In the genomic region with DNA sequence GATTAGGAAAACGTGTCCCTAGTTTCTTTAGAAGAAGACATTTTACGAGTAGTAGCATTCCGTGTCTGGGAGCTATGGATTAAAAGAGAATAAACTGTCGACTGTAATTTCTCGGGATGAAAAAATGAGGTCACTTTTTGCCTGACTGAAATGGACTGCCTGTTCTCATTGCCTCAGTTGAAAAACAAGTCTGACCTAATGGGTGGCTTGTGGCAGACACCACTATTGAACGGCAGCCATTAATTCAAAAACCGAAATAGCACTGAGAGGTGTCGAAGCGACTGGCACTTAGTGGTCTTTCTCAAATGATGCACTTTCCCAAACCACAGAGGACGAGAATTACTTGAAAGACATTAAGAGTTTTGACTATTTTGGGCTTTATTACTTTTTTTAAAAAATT, we compare ENCODE assay signal across 25 cellular contexts.
"Had no signal": no experiment of that assay in that cellular context is flagged by ENCODE, and none has a peak within 500 bp of the region (broad histone marks: within the 10 kb centered on the region; RNA-seq: fewer than 3 reads in every experiment).

No MANE protein-coding gene starts in this region.

- H3K27ac Mint-ChIP-seq: activated naive CD4-positive, alpha-beta T cell treated with anti-CD3 and anti-CD28 coated beads, Interleukin-2, amount 10 ng/mL, durations not matched to agents 7 days and 5 days; nephron had no signal

- H3K27me3 Mint-ChIP-seq: activated naive CD4-positive, alpha-beta T cell treated with anti-CD3 and anti-CD28 coated beads, Interleukin-2, amount 10 ng/mL, durations not matched to agents 7 days and 5 days had no signal

- H3K9me3 Mint-ChIP-seq: activated naive CD4-positive, alpha-beta T cell treated with anti-CD3 and anti-CD28 coated beads, Interleukin-2, amount 10 ng/mL, durations not matched to agents 7 days and 5 days; nephron had no signal

- H3K36me3 ChIP-seq: breast epithelium, colonic mucosa, vagina had no signal

- H3K27ac ChIP-seq: breast epithelium, colonic mucosa, heart left ventricle, left lung, lower lobe of right lung, psoas muscle, sigmoid colon, SK-N-MC, upper lobe of left lung, vagina, VCaP had no signal

- H3K4me3 Mint-ChIP-seq: activated naive CD4-positive, alpha-beta T cell treated with anti-CD3 and anti-CD28 coated beads, Interleukin-2, amount 10 ng/mL, durations not matched to agents 7 days and 5 days; nephron had no signal

- H3K4me1 Mint-ChIP-seq: nephron had no signal

- H3K27me3 ChIP-seq: breast epithelium, colonic mucosa, heart left ventricle, left lung, sigmoid colon, upper lobe of left lung, vagina had no signal

- H3K9me3 ChIP-seq: breast epithelium, colonic mucosa, heart left ventricle, left lung, lower lobe of right lung, psoas muscle, sigmoid colon, upper lobe of left lung, vagina had no signal

- ATAC-seq: esophagus mucosa, heart left ventricle, left lung, lower lobe of right lung, psoas muscle had no signal

- H3K4me1 ChIP-seq: breast epithelium, colonic mucosa, lower lobe of right lung, psoas muscle, sigmoid colon had no signal

- DNase-seq: activated CD4-positive, alpha-beta T cell treated with anti-CD3 and anti-CD28 coated beads for 4 hours; activated CD4-positive, alpha-beta T cell treated with anti-CD3 and anti-CD28 coated beads, Interleukin-2, amount 50 U/mL, for 4 hours; activated CD8-positive, alpha-beta memory T cell treated with anti-CD3 and anti-CD28 coated beads for 24 hours; activated gamma-delta T cell; activated naive CD4-positive, alpha-beta T cell treated with anti-CD3 and anti-CD28 coated beads, Interleukin-2, amount 10 ng/mL, durations not matched to agents 7 days and 5 days; amniotic stem cell; colonic mucosa; effector memory CD4-positive, alpha-beta T cell; heart left ventricle; kidney glomerular epithelial cell; left lung; lower lobe of right lung; mesenchymal stem cell; psoas muscle; sigmoid colon; small intestine; stimulated activated CD4-positive, alpha-beta T cell treated with anti-CD3 and anti-CD28 coated beads, Interleukin-1b, Interleukin-23, amount 100 ng/mL, for 48 hours; stimulated activated naive CD4-positive, alpha-beta T cell had no signal

- H3K4me3 ChIP-seq: breast epithelium, colonic mucosa, heart left ventricle, left lung, lower lobe of right lung, psoas muscle, sigmoid colon, SK-N-MC, upper lobe of left lung, vagina had no signal

- FAIRE-seq: small intestine had no signal
